Comparison of ENCODE assay signal across 9 cellular contexts in the genomic region with DNA sequence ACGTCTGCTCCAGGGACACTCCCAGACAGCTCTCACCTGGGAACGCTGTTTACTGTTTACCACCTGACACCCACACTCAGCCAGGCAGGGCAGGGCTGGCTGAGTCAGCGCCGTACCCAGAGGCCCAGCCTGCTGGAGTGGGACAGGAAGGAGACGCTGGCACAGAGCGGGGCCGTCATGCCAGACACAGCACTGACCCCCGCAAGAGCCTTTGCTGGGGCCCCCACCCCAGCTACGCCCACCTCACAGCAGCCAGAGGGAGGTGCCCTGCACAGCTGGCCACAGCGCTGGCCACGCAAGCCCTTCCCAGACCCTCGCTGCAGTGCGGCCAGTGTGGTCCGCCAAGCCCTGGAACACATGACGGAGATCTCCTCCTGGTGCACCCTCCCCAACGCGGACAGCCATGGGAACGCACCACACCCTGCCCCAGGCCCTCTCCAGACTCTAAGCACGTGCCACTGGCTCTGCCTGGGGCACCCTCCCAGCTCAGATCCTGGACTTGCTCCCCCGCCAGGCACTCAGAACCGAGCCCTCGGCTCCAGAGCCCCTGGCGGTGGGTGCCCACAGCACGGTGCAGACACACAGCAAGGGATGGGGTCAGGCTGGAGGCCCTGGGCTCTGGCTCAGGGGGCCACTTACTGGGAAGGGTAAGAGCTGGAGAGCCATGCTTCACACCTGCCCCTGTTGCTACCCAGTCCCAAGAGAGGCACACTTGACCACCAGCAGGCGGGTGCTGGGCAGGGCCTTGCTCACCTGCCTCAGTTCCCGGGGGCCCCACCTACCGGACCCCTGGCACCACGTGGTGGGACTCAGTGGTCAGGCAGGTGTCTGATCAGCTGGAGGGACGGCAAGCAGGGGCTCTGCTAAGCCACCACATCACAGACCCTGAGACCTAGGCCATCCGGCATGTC. TPM values are rescaled to one million over a fixed set of nuclear protein-coding genes. Genes with fewer than 3 reads are reported as not detected.
DNase-seq lines count a peak whose midpoint lies in the region; ATAC-seq and TF ChIP-seq lines count a peak whose summit lies in the region.
"Had no signal": no experiment of that assay in that cellular context is flagged by ENCODE, and none has a peak within 500 bp of the region (broad histone marks: within the 10 kb centered on the region; RNA-seq: fewer than 3 reads in every experiment).

No MANE protein-coding gene starts in this region.

- DNase-seq in EH (ENCODE audit: low read depth) (peak; percentile 63), PC-3 (peak; percentile 97), fibroblast of mammary gland (ENCODE audit: low read depth) (peak; percentile 74), prostate gland (ENCODE audit: low spot score) (peak; percentile 82), retina (no peak), A673 (ENCODE audit: low spot score) (no peak)
- DNase-seq in stimulated activated naive B cell treated with anti-CD40 and anti-IgM and Interleukin-4, amounts not matched to agents 10 μg/mL and 1 μg/mL and 100 μg/mL, for 72 hours = no peak

- WGBS in prostate gland = 45% methylated on average over 23 of the region's 30 CpGs

- H3K36me3 Mint-ChIP-seq in stimulated activated naive B cell treated with anti-CD40 and anti-IgM and Interleukin-4, amounts not matched to agents 10 μg/mL and 1 μg/mL and 100 μg/mL, for 72 hours = no peaks in the 10 kb centered on the region
- H3K36me3 Mint-ChIP-seq: memory B cell had no signal

- peaks cover 96% of the 10 kb centered on the region for H3K4me1 ChIP-seq in PC-3 (ENCODE audit: insufficient read depth, low read length)
- H3K4me1 ChIP-seq in prostate gland (replicated peaks) = peaks cover 47% of the 10 kb centered on the region
- peaks cover 21% of the 10 kb centered on the region for H3K4me1 ChIP-seq in A673 (ENCODE audit: insufficient read depth, low read length, poor library complexity, severe bottlenecking)

- no peaks in the 10 kb centered on the region for H4K20me1 ChIP-seq in PC-3 (ENCODE audit: low read length)

- H3K9me3 ChIP-seq in PC-3 (ENCODE audit: low read length) (no peaks in the 10 kb centered on the region), prostate gland (no peaks in the 10 kb centered on the region), A673 (ENCODE audit: low read depth, low read length, poor library complexity, severe bottlenecking) (no peaks in the 10 kb centered on the region)

- TF ChIP-seq POLR2A in prostate gland (IDR thresholded peaks at IDR 0.05) = peak; percentile 32

- H3K36me3 ChIP-seq in PC-3 (ENCODE audit: low read depth, low read length) (no peaks in the 10 kb centered on the region), prostate gland (no peaks in the 10 kb centered on the region), A673 (ENCODE audit: insufficient read depth, low read length, poor library complexity, severe bottlenecking) (no peaks in the 10 kb centered on the region)

- peak overlapping the region; percentile 81 for H3K4me2 ChIP-seq in PC-3 (ENCODE audit: low read length)

- no peak overlapping the region for H3K4me3 Mint-ChIP-seq in stimulated activated naive B cell treated with anti-CD40 and anti-IgM and Interleukin-4, amounts not matched to agents 10 μg/mL and 1 μg/mL and 100 μg/mL, for 72 hours
- H3K4me3 Mint-ChIP-seq: memory B cell had no signal

- no peaks in the 10 kb centered on the region for H3K9me2 ChIP-seq in PC-3 (replicated peaks; ENCODE audit: low read length)

- peaks cover 20 to 28% of the 10 kb centered on the region in 2 donors for H3K27me3 Mint-ChIP-seq in stimulated activated naive B cell treated with anti-CD40 and anti-IgM and Interleukin-4, amounts not matched to agents 10 μg/mL and 1 μg/mL and 100 μg/mL, for 72 hours

- no peaks in the 10 kb centered on the region for H3K27me3 ChIP-seq in PC-3 (ENCODE audit: low read length)
- H3K27me3 ChIP-seq in prostate gland (replicated peaks; ENCODE audit: insufficient read depth) = no peaks in the 10 kb centered on the region
- H3K27me3 ChIP-seq in A673 (replicated peaks; ENCODE audit: insufficient read depth, low read depth, low read length, poor library complexity) = no peaks in the 10 kb centered on the region

- H3K4me3 ChIP-seq in PC-3 (ENCODE audit: low read length) = peak overlapping the region; percentile 37; the same call in 1 of the 2 replicates
- H3K4me3 ChIP-seq in fibroblast of mammary gland (ENCODE audit: control insufficient read depth, low read depth, low read length) = no peak overlapping the region
- no peak overlapping the region for H3K4me3 ChIP-seq in prostate gland
- H3K4me3 ChIP-seq in A673 (ENCODE audit: low read depth, low read length, poor library complexity, severe bottlenecking) = no peak overlapping the region

- CTCF ChIA-PET in PC-3 (lab: Charles Lee) (interaction anchor here (0.7 to 1.9 kb wide), 4 partner anchors 13 to 55 kb away, joined by 3 to 7 read pairs (median 4); a partner anchor contains a TSS), A673 (lab: Charles Lee) (interaction anchor here (1.3 kb wide), 1 partner anchor 66 kb away, joined by 5 read pairs; no protein-coding TSS in a partner anchor)

- BruUV-seq in PC-3 (replicated peaks; lab: Mats Ljungman, UMichigan) = TSS peak; percentile 52
- no TSS peak for BruUV-seq in A673 (replicated peaks; lab: Mats Ljungman, UMichigan)

- no peaks in the 10 kb centered on the region for H3F3A ChIP-seq in PC-3 (ENCODE audit: low read length, unreplicated experiment)

- H3K27ac ChIP-seq in PC-3 (ENCODE audit: low read length) = peak overlapping the region; percentile 92
- peak overlapping the region; percentile 72 to 83 for H3K27ac ChIP-seq in prostate gland
- no peak overlapping the region for H3K27ac ChIP-seq in A673 (ENCODE audit: low read depth, low read length, poor library complexity, severe bottlenecking)

- peaks cover 39% of the 10 kb centered on the region for H3K79me2 ChIP-seq in PC-3 (ENCODE audit: low read length)

- peak overlapping the region; percentile 78 for H3K9ac ChIP-seq in PC-3 (ENCODE audit: low read length)

- no peak overlapping the region for H3K27ac Mint-ChIP-seq in stimulated activated naive B cell treated with anti-CD40 and anti-IgM and Interleukin-4, amounts not matched to agents 10 μg/mL and 1 μg/mL and 100 μg/mL, for 72 hours
- H3K27ac Mint-ChIP-seq: memory B cell had no signal

- H3K4me1 Mint-ChIP-seq in stimulated activated naive B cell treated with anti-CD40 and anti-IgM and Interleukin-4, amounts not matched to agents 10 μg/mL and 1 μg/mL and 100 μg/mL, for 72 hours = peaks cover 23 to 26% of the 10 kb centered on the region in 2 donors

- TF ChIP-seq CTCF in PC-3 (conservative IDR thresholded peaks at IDR 0.05; ENCODE audit: low read depth, low read length) (peak; percentile 36; the same call in 1 of the 2 replicates), fibroblast of mammary gland (conservative IDR thresholded peaks at IDR 0.05; ENCODE audit: control insufficient read depth, insufficient read depth, low read depth, low read length) (no peak), prostate gland (IDR thresholded peaks at IDR 0.05) (peak in 1 of 4 experiments; percentile 1), A673 (conservative IDR thresholded peaks at IDR 0.05; ENCODE audit: low read depth, low read length) (no peak)

- intact Hi-C loops in PC-3 (cut with micrococcal nuclease) (loop anchor here (1.0 to 5.0 kb wide), 3 partner anchors 40 to 76 kb away; no protein-coding TSS in a partner anchor), prostate gland (cut with DNase I) (no loop called here), A673 (cut with micrococcal nuclease; ENCODE audit: unreplicated experiment) (no loop called here)

- H3K9me3 Mint-ChIP-seq in stimulated activated naive B cell treated with anti-CD40 and anti-IgM and Interleukin-4, amounts not matched to agents 10 μg/mL and 1 μg/mL and 100 μg/mL, for 72 hours = no peaks in the 10 kb centered on the region
- H3K9me3 Mint-ChIP-seq: memory B cell had no signal

- POLR2A ChIA-PET in PC-3 (lab: Charles Lee; ENCODE audit: unreplicated experiment) (interaction anchor here (0.7 to 2.5 kb wide), 7 partner anchors 13 to 55 kb away, joined by 3 to 8 read pairs (median 4); a partner anchor contains a TSS), A673 (lab: Charles Lee; ENCODE audit: low non-redundant PET) (no interaction called here)

- ATAC-seq in PC-3 (peak; percentile 40), HG03460 (IDR thresholded peaks at IDR 0.05; ENCODE audit: unreplicated experiment) (no peak)
- no peak for ATAC-seq in stimulated activated naive B cell treated with anti-CD40 and anti-IgM and Interleukin-4, amounts not matched to agents 10 μg/mL and 1 μg/mL and 100 μg/mL, for 72 hours (replicated peaks)

- no peak overlapping the region for H2AFZ ChIP-seq in PC-3 (ENCODE audit: low read length)

RNA-seq across cellular contexts. Expression of a gene that starts 5.6 kb away (rescaled TPM):
- total RNA-seq in PC-3 (2014; rRNA removed) (25.0 and 31.1 TPM in 2 replicates), prostate gland (10 to 100 TPM; 18.3 to 27.2 TPM), A673 (2021) (0.56 and 0.59 TPM in 2 replicates)

RNA-seq across cellular contexts. Expression of a gene that starts 13.0 kb away (rescaled TPM):
- 19.2 and 27.5 TPM in 2 replicates for total RNA-seq in PC-3 (2014; rRNA removed)
- 10 to 100 TPM; 15.2 to 19.3 TPM for total RNA-seq in prostate gland
- total RNA-seq in A673 (2021) = 14.3 and 14.6 TPM in 2 replicates

RNA-seq across cellular contexts. Expression of a gene that starts 47.9 kb away (rescaled TPM):
- total RNA-seq in PC-3 (2014; rRNA removed) (0.04 TPM in 1 of 2 replicates, not detected in the other), prostate gland (1 to 10 TPM; 1.2 to 5.4 TPM), A673 (2021) (not detected in 2 replicates)

RNA-seq across cellular contexts. Expression of a gene that starts 48.3 kb away (rescaled TPM):
- total RNA-seq in PC-3 (2014; rRNA removed) (113 and 133 TPM in 2 replicates), prostate gland (10 to 100 TPM; 12.3 to 17.6 TPM), A673 (2021) (49.7 and 51.1 TPM in 2 replicates)

Comparison
In these comparisons a context has a peak if more than half of its experiments do, and no peak if none do; other contexts are left out.
1. DNase-seq: peak in EH (single experiment), PC-3 (single experiment), fibroblast of mammary gland (single experiment) and prostate gland (single experiment); none in retina (single experiment), A673 (single experiment) and stimulated activated naive B cell treated with anti-CD40 and anti-IgM and Interleukin-4, amounts not matched to agents 10 μg/mL and 1 μg/mL and 100 μg/mL, for 72 hours (single experiment).
2. RNA of a gene that starts 5.6 kb away (total RNA-seq): 18.3 to 27.2 TPM in prostate gland and 25.0 to 31.1 TPM in PC-3; 0.56 to 0.59 TPM in A673; every median in the first group is over 10 times any median in the second.